Comparison of ENCODE assay signal across 11 cellular contexts in genomic region chr1:210882414-210883221, GRCh38.
DNase-seq lines count a peak whose midpoint lies in the region; ATAC-seq and TF ChIP-seq lines count a peak whose summit lies in the region.
"Had no signal": no experiment of that assay in that cellular context is flagged by ENCODE, and none has a peak within 500 bp of the region (broad histone marks: within the 10 kb centered on the region; RNA-seq: fewer than 3 reads in every experiment).

No MANE protein-coding gene starts in this region.

- no peaks in the 10 kb centered on the region for H3K36me3 ChIP-seq in mesodermal cell (ENCODE audit: control insufficient read depth, insufficient read depth, low read length)
- no peaks in the 10 kb centered on the region for H3K36me3 ChIP-seq in CD4-positive, alpha-beta memory T cell (ENCODE audit: insufficient read depth, low read length)
- no peaks in the 10 kb centered on the region for H3K36me3 ChIP-seq in vagina
- H3K36me3 ChIP-seq: gastrocnemius medialis, tibial nerve had no signal

- H3K9me3 ChIP-seq in mesodermal cell (ENCODE audit: control insufficient read depth, low read length) (no peaks in the 10 kb centered on the region), vagina (no peaks in the 10 kb centered on the region)
- H3K9me3 ChIP-seq in CD4-positive, alpha-beta memory T cell (ENCODE audit: control insufficient read depth in 1 of 2, low read length in 2 of 2): no peaks in the 10 kb centered on the region
- H3K9me3 ChIP-seq: gastrocnemius medialis had no signal

- H3K4me1 ChIP-seq in mesodermal cell (ENCODE audit: control insufficient read depth, insufficient read depth, low read length, poor library complexity, severe bottlenecking) (peaks cover 27% of the 10 kb centered on the region), vagina (no peaks in the 10 kb centered on the region)
- no peaks in the 10 kb centered on the region for H3K4me1 ChIP-seq in CD4-positive, alpha-beta memory T cell (ENCODE audit: insufficient read depth, low read length)
- H3K4me1 ChIP-seq: gastrocnemius medialis, tibial nerve had no signal

- WGBS in mesodermal cell (ENCODE audit: insufficient coverage in 2 of 2), 2 experiments: 100% methylated on average over 1 of the region's 8 CpGs

- no peak for ATAC-seq in HG03095 (IDR thresholded peaks at IDR 0.05; ENCODE audit: unreplicated experiment)
- ATAC-seq: gastrocnemius medialis had no signal

- H3K27ac Mint-ChIP-seq in CD4-positive, alpha-beta memory T cell: no peak overlapping the region

- no peak overlapping the region for H3K4me3 ChIP-seq in mesodermal cell (ENCODE audit: extremely low read depth, insufficient read depth, low read length, poor library complexity, severe bottlenecking)
- H3K4me3 ChIP-seq in CD4-positive, alpha-beta memory T cell (ENCODE audit: low read length in 2 of 2): no peak overlapping the region
- no peak overlapping the region for H3K4me3 ChIP-seq in vagina
- H3K4me3 ChIP-seq: gastrocnemius medialis, tibial nerve had no signal

- POLR2A ChIA-PET in CD4-positive, alpha-beta memory T cell (lab: Charles Lee; ENCODE audit: partially characterized antibody): no interaction called here

- H3K9me3 Mint-ChIP-seq in CD4-positive, alpha-beta memory T cell: peaks cover 0 to 2% (median 0%) of the 10 kb centered on the region in 8 donors

- no peaks in the 10 kb centered on the region for H3K36me3 Mint-ChIP-seq in CD4-positive, alpha-beta memory T cell

- DNase-seq in AG20443 (ENCODE audit: low spot score) (peak; percentile 26), HS-27A (ENCODE audit: low read depth) (peak; percentile 91), astrocyte of the hippocampus (ENCODE audit: low read depth, low spot score) (peak; percentile 93), NOMO-1 treated with DMSO at 0.1 percent for 48 hours (lab: John Stamatoyannopoulos, UW; ENCODE audit: unreplicated experiment) (no peak), vagina (ENCODE audit: extremely low spot score in 2 of 2) (no peak)
- no peak for DNase-seq in CD4-positive, alpha-beta memory T cell
- DNase-seq: gastrocnemius medialis, NCI-H187 had no signal

- H3K4me1 Mint-ChIP-seq in CD4-positive, alpha-beta memory T cell: peaks cover 0 to 2% (median 0%) of the 10 kb centered on the region in 4 donors

- H3K27ac ChIP-seq in mesodermal cell (ENCODE audit: low read depth, low read length, severe bottlenecking): peak overlapping the region; percentile 79
- H3K27ac ChIP-seq in CD4-positive, alpha-beta memory T cell (ENCODE audit: low read depth, low read length): no peak overlapping the region
- no peak overlapping the region for H3K27ac ChIP-seq in vagina
- H3K27ac ChIP-seq: gastrocnemius medialis, tibial nerve had no signal

- H3K27me3 Mint-ChIP-seq in CD4-positive, alpha-beta memory T cell: peaks cover 3 to 23% of the 10 kb centered on the region in 2 donors

- no peak overlapping the region for H3K4me3 Mint-ChIP-seq in CD4-positive, alpha-beta memory T cell

- H3K27me3 ChIP-seq in CD4-positive, alpha-beta memory T cell (ENCODE audit: insufficient read depth, low read length): no peaks in the 10 kb centered on the region
- no peaks in the 10 kb centered on the region for H3K27me3 ChIP-seq in vagina
- H3K27me3 ChIP-seq: gastrocnemius medialis, tibial nerve had no signal

- TF ChIP-seq CTCF in vagina (IDR thresholded peaks at IDR 0.05): no peak

- CTCF ChIA-PET in CD4-positive, alpha-beta memory T cell (lab: Charles Lee; ENCODE audit: partially characterized antibody): no interaction called here

- TF ChIP-seq POLR2A in vagina (IDR thresholded peaks at IDR 0.05): no peak

- intact Hi-C loops in CD4-positive, alpha-beta memory T cell (cut with micrococcal nuclease): no loop called here
- intact Hi-C loops in vagina (cut with DNase I): no loop called here

Comparison
In these comparisons a context has a peak if more than half of its experiments do, and no peak if none do; other contexts are left out.
1. DNase-seq: peak in AG20443 (single experiment), HS-27A (single experiment) and astrocyte of the hippocampus (single experiment); none in NOMO-1 treated with DMSO at 0.1 percent for 48 hours (single experiment), CD4-positive, alpha-beta memory T cell (0 of 5) and vagina (0 of 2).